Comparison of ENCODE assay signal across 8 cellular contexts in genomic region chr9:137129456-137130175, GRCh38. TPM values are rescaled to one million over a fixed set of nuclear protein-coding genes. Genes with fewer than 3 reads are reported as not detected.
DNase-seq lines count a peak whose midpoint lies in the region; ATAC-seq and TF ChIP-seq lines count a peak whose summit lies in the region.

No MANE protein-coding gene starts in this region.

- H3K36me3 Mint-ChIP-seq in activated CD8-positive, alpha-beta T cell treated with anti-CD3 and anti-CD28 coated beads, Interleukin-2, amount 10 ng/mL, durations not matched to agents 7 days and 5 days (ENCODE audit: low read depth) = peaks cover 2% of the 10 kb centered on the region

- WGBS in lung, 2 donors = 1 to 2% methylated on average over 65 to 86 of the region's 86 CpGs

- H3K4me1 Mint-ChIP-seq in activated CD8-positive, alpha-beta T cell treated with anti-CD3 and anti-CD28 coated beads, Interleukin-2, amount 10 ng/mL, durations not matched to agents 7 days and 5 days (ENCODE audit: low read depth) = peaks cover 31% of the 10 kb centered on the region

- H3K27me3 ChIP-seq in lung (ENCODE audit: control insufficient read depth, insufficient read depth) = no peaks in the 10 kb centered on the region

- peaks cover 0 to 5% of the 10 kb centered on the region in 2 donors for H3K9me3 ChIP-seq in lung (ENCODE audit: control insufficient read depth in 2 of 2, insufficient read depth in 1 of 2, low read length in 1 of 2)

- H3K9me3 Mint-ChIP-seq in activated CD8-positive, alpha-beta T cell treated with anti-CD3 and anti-CD28 coated beads, Interleukin-2, amount 10 ng/mL, durations not matched to agents 7 days and 5 days (ENCODE audit: insufficient read depth) = no peaks in the 10 kb centered on the region

- TF ChIP-seq CTCF in lung (IDR thresholded peaks at IDR 0.05; ENCODE audit: control extremely low read depth, extremely low read depth) = no peak

- CTCF ChIA-PET in activated CD8-positive, alpha-beta T cell treated with anti-CD3 and anti-CD28 coated beads, Interleukin-2, amount 10 ng/mL, durations not matched to agents 7 days and 5 days (lab: Charles Lee) = interaction anchor here (0.7 to 3.0 kb wide), 18 partner anchors 11 to 401 kb away, joined by 3 to 22 read pairs (median 4); partner anchors contain the start of genes AJM1, CYSRT1, MAN1B1 and NPDC1

- POLR2A ChIA-PET in activated CD8-positive, alpha-beta T cell treated with anti-CD3 and anti-CD28 coated beads, Interleukin-2, amount 10 ng/mL, durations not matched to agents 7 days and 5 days (lab: Charles Lee) = interaction anchor here (0.7 to 1.9 kb wide), 20 partner anchors 9 to 111 kb away, joined by 3 to 15 read pairs (median 4); partner anchors contain the start of genes ANAPC2, GRIN1, MAN1B1 and SAPCD2

- H3K4me3 ChIP-seq in lung = peak overlapping the region; percentile 76

- H3K27me3 Mint-ChIP-seq in activated CD8-positive, alpha-beta T cell treated with anti-CD3 and anti-CD28 coated beads, Interleukin-2, amount 10 ng/mL, durations not matched to agents 7 days and 5 days (ENCODE audit: low read depth) = peaks cover 7% of the 10 kb centered on the region

- peaks cover 0 to 16% of the 10 kb centered on the region in 2 donors for H3K4me1 ChIP-seq in lung (ENCODE audit: control insufficient read depth in 2 of 2, insufficient read depth in 2 of 2, low read length in 2 of 2)

- DNase-seq in CD1c-positive myeloid dendritic cell (ENCODE audit: extremely low spot score) = peak; percentile 96
- DNase-seq in HK-2 (ENCODE audit: unreplicated experiment) = peak; percentile 94
- peak; percentile 94 for DNase-seq in NCI-H82 (lab: John Stamatoyannopoulos, UW)
- DNase-seq in activated CD8-positive, alpha-beta T cell treated with anti-CD3 and anti-CD28 coated beads, Interleukin-2, amount 10 ng/mL, durations not matched to agents 7 days and 5 days = peak; percentile 93
- peak; percentile 83 for DNase-seq in effector CD4-positive, alpha-beta T cell
- DNase-seq in lung (ENCODE audit: low spot score) = peak; percentile 91
- peak; percentile 69 to 81 (median 79) for DNase-seq in stimulated activated CD4-positive, alpha-beta T cell treated with anti-CD3 and anti-CD28 coated beads, TNF-alpha, amount 100 ng/mL, for 1 hour (ENCODE audit: low read depth in 3 of 3, low spot score in 1 of 3)

- no peaks in the 10 kb centered on the region for H3K36me3 ChIP-seq in lung (ENCODE audit: control insufficient read depth in 2 of 2, insufficient read depth in 2 of 2, low read length in 2 of 2)

- peak overlapping the region; percentile 83 for H3K4me3 Mint-ChIP-seq in activated CD8-positive, alpha-beta T cell treated with anti-CD3 and anti-CD28 coated beads, Interleukin-2, amount 10 ng/mL, durations not matched to agents 7 days and 5 days

- peak overlapping the region; percentile 82 for H3K27ac Mint-ChIP-seq in activated CD8-positive, alpha-beta T cell treated with anti-CD3 and anti-CD28 coated beads, Interleukin-2, amount 10 ng/mL, durations not matched to agents 7 days and 5 days

- H3K27ac ChIP-seq in lung (ENCODE audit: low read depth in 1 of 2, low read length in 1 of 2) = peak overlapping the region; percentile 65 to 80

- ATAC-seq in GM19397 (IDR thresholded peaks at IDR 0.05; ENCODE audit: unreplicated experiment) (peak; percentile 84), lung (ENCODE audit: insufficient read depth, low FRiP score) (peak; percentile 97)
- peak; percentile 95 for ATAC-seq in activated CD8-positive, alpha-beta T cell treated with anti-CD3 and anti-CD28 coated beads, Interleukin-2, amount 10 ng/mL, durations not matched to agents 7 days and 5 days

RNA-seq across cellular contexts. Expression of gene GRIN1, which starts 9.3 kb away (rescaled TPM):
- not detected for total RNA-seq in activated CD8-positive, alpha-beta T cell treated with anti-CD3 and anti-CD28 coated beads, Interleukin-2, amount 10 ng/mL, durations not matched to agents 7 days and 5 days
- under 1 TPM; 0.06 to 0.49 TPM for total RNA-seq in lung
- polyA plus RNA-seq in lung = under 1 TPM; 0.18 to 0.51 TPM

RNA-seq across cellular contexts. Expression of gene DPP7, which starts 15.1 kb away (rescaled TPM):
- total RNA-seq in activated CD8-positive, alpha-beta T cell treated with anti-CD3 and anti-CD28 coated beads, Interleukin-2, amount 10 ng/mL, durations not matched to agents 7 days and 5 days = 100 to 1,000 TPM; 248 TPM
- 100 to 1,000 TPM in 1 of 2 donors, 10 to 100 TPM in 1; 48.0 to 236 TPM for total RNA-seq in lung
- 100 to 1,000 TPM; 220 to 436 TPM for polyA plus RNA-seq in lung

RNA-seq across cellular contexts. Expression of gene LRRC26, which starts 40.2 kb away (rescaled TPM):
- not detected for total RNA-seq in activated CD8-positive, alpha-beta T cell treated with anti-CD3 and anti-CD28 coated beads, Interleukin-2, amount 10 ng/mL, durations not matched to agents 7 days and 5 days
- total RNA-seq in lung = 1 to 10 TPM in 1 of 2 donors, under 1 TPM in 1; 0.77 to 5.2 TPM
- polyA plus RNA-seq in lung = under 1 TPM; 0.12 to 0.37 TPM

RNA-seq across cellular contexts. Expression of gene TMEM210, which starts 42.2 kb away (rescaled TPM):
- under 1 TPM; 0.29 to 0.32 TPM for total RNA-seq in activated CD8-positive, alpha-beta T cell treated with anti-CD3 and anti-CD28 coated beads, Interleukin-2, amount 10 ng/mL, durations not matched to agents 7 days and 5 days
- total RNA-seq in lung = not detected
- polyA plus RNA-seq in lung = not detected

RNA-seq across cellular contexts. Expression of gene MAN1B1, which starts 42.8 kb away (rescaled TPM):
- 10 to 100 TPM; 42.2 to 49.2 TPM for total RNA-seq in activated CD8-positive, alpha-beta T cell treated with anti-CD3 and anti-CD28 coated beads, Interleukin-2, amount 10 ng/mL, durations not matched to agents 7 days and 5 days
- total RNA-seq in lung = 10 to 100 TPM; 56.7 to 70.9 TPM
- polyA plus RNA-seq in lung = 10 to 100 TPM; 40.3 to 56.9 TPM

Comparison
In these comparisons a context has a peak if more than half of its experiments do, and no peak if none do; other contexts are left out.
1. Peak in every context shown above with its lines: DNase-seq, ATAC-seq, H3K4me3 ChIP-seq and H3K27ac ChIP-seq.